ENCODE assay signal across 23 cellular contexts in genomic region chr3:170320471-170321121, GRCh38. TPM values are rescaled to one million over a fixed set of nuclear protein-coding genes. Genes with fewer than 3 reads are reported as not detected.
DNase-seq lines count a peak whose midpoint lies in the region; ATAC-seq and TF ChIP-seq lines count a peak whose summit lies in the region.
"Had no signal": no experiment of that assay in that cellular context is flagged by ENCODE, and none has a peak within 500 bp of the region (broad histone marks: within the 10 kb centered on the region; RNA-seq: fewer than 3 reads in every experiment).

No MANE protein-coding gene starts in this region.

- H2BK120ac ChIP-seq in mesendoderm (ENCODE audit: low read depth, low read length) = peak overlapping the region; percentile 98

- H4K5ac ChIP-seq in mesendoderm (ENCODE audit: low read length) = no peak overlapping the region

- H3K27ac Mint-ChIP-seq in dendritic cell treated with granulocyte-macrophage colony-stimulating factor and Interleukin-4, amounts not matched to agents 40 ng/mL and 50 ng/mL, for 4 days = peak overlapping the region; percentile 68
- H3K27ac Mint-ChIP-seq: activated CD8-positive, alpha-beta T cell treated with anti-CD3 and anti-CD28 coated beads, Interleukin-2, amount 10 ng/mL, durations not matched to agents 7 days and 5 days; CD8-positive, alpha-beta T cell; T-helper 1 cell treated with Interleukin-12 subunit alpha and Interleukin-12 subunit beta and Interleukin-4 antibody, amounts not matched to agents 30 μg/mL and 1 μg/mL, for 36 hours had no signal

- peak overlapping the region; percentile 96 for H2BK15ac ChIP-seq in mesendoderm (replicated peaks; ENCODE audit: low read depth)

- no peaks in the 10 kb centered on the region for H3K27me3 Mint-ChIP-seq in dendritic cell treated with granulocyte-macrophage colony-stimulating factor and Interleukin-4, amounts not matched to agents 40 ng/mL and 50 ng/mL, for 4 days

- H3K18ac ChIP-seq in mesendoderm (ENCODE audit: low read length) = peak overlapping the region; percentile 84

- no peaks in the 10 kb centered on the region for H3K9me3 Mint-ChIP-seq in dendritic cell treated with granulocyte-macrophage colony-stimulating factor and Interleukin-4, amounts not matched to agents 40 ng/mL and 50 ng/mL, for 4 days
- H3K9me3 Mint-ChIP-seq: CD8-positive, alpha-beta T cell; T-helper 1 cell treated with Interleukin-12 subunit alpha and Interleukin-12 subunit beta and Interleukin-4 antibody, amounts not matched to agents 30 μg/mL and 1 μg/mL, for 36 hours had no signal

- H3K36me3 Mint-ChIP-seq in dendritic cell treated with granulocyte-macrophage colony-stimulating factor and Interleukin-4, amounts not matched to agents 40 ng/mL and 50 ng/mL, for 4 days (ENCODE audit: low read depth) = no peaks in the 10 kb centered on the region
- H3K36me3 Mint-ChIP-seq: CD8-positive, alpha-beta T cell had no signal

- H3K4me1 ChIP-seq in cardiac muscle cell (ENCODE audit: low read depth) (peaks cover 25% of the 10 kb centered on the region), right atrium auricular region (no peaks in the 10 kb centered on the region), mesendoderm (ENCODE audit: control insufficient read depth, low read depth, low read length) (peaks cover 4% of the 10 kb centered on the region)
- H3K4me1 ChIP-seq: body of pancreas had no signal

- peak overlapping the region; percentile 70 for H3K4ac ChIP-seq in mesendoderm (ENCODE audit: low read depth, low read length)

- no peak overlapping the region for H3K9ac ChIP-seq in mesendoderm (ENCODE audit: low read length)
- H3K9ac ChIP-seq: GM23248 had no signal

- no peak overlapping the region for H3K23ac ChIP-seq in mesendoderm (ENCODE audit: low read length)

- ATAC-seq in HG03196 (IDR thresholded peaks at IDR 0.05; ENCODE audit: unreplicated experiment) (no peak), HG03280 (IDR thresholded peaks at IDR 0.05; ENCODE audit: unreplicated experiment) (no peak)
- ATAC-seq: activated CD8-positive, alpha-beta T cell treated with anti-CD3 and anti-CD28 coated beads, Interleukin-2, amount 10 ng/mL, durations not matched to agents 7 days and 5 days; body of pancreas; CD8-positive, alpha-beta T cell; stimulated activated naive CD8-positive, alpha-beta T cell treated with anti-CD3 and anti-CD28 coated beads, Interleukin-15, Interleukin-2, amounts not matched to agents 100 U/mL and 50 U/mL, for 24 hours had no signal

- no CpG with 5 or more reads among the region's 7 CpGs for WGBS in mesendoderm (ENCODE audit: extremely low coverage, insufficient coverage, low lambda C conversion rate)

- intact Hi-C loops in dendritic cell treated with granulocyte-macrophage colony-stimulating factor and Interleukin-4, amounts not matched to agents 40 ng/mL and 50 ng/mL, for 4 days (cut with micrococcal nuclease) = no loop called here

- no peak overlapping the region for H3K4me2 ChIP-seq in mesendoderm (ENCODE audit: low read length)

- no peak overlapping the region for H2AK5ac ChIP-seq in mesendoderm (ENCODE audit: low read length)

- H3K4me3 ChIP-seq in cardiac muscle cell (no peak overlapping the region), right atrium auricular region (no peak overlapping the region), mesendoderm (ENCODE audit: low read length) (no peak overlapping the region)
- H3K4me3 ChIP-seq: body of pancreas, GM23248, SK-N-MC had no signal

- H2BK5ac ChIP-seq in mesendoderm (ENCODE audit: low read length) = no peak overlapping the region

- H3K27me3 ChIP-seq in cardiac muscle cell = no peaks in the 10 kb centered on the region
- no peaks in the 10 kb centered on the region for H3K27me3 ChIP-seq in right atrium auricular region
- H3K27me3 ChIP-seq in mesendoderm (ENCODE audit: insufficient read depth, low read length, poor library complexity) = no peaks in the 10 kb centered on the region
- H3K27me3 ChIP-seq: body of pancreas had no signal

- H3K27ac ChIP-seq in cardiac muscle cell = peak overlapping the region; percentile 38
- H3K27ac ChIP-seq in right atrium auricular region = no peak overlapping the region
- H3K27ac ChIP-seq in mesendoderm (ENCODE audit: low read depth, low read length) = peak overlapping the region; percentile 42
- H3K27ac ChIP-seq: 22Rv1, body of pancreas, GM23248, RWPE1, SK-N-MC had no signal

- H3K9me3 ChIP-seq in cardiac muscle cell (ENCODE audit: low read depth) (no peaks in the 10 kb centered on the region), right atrium auricular region (no peaks in the 10 kb centered on the region)
- H3K9me3 ChIP-seq: body of pancreas had no signal

- no peak for DNase-seq in cardiac muscle cell (ENCODE audit: low read depth in 1 of 2, low spot score in 1 of 2)
- DNase-seq in right atrium auricular region (ENCODE audit: low spot score) = no peak
- DNase-seq in mesendoderm = peak; percentile 92
- no peak for DNase-seq in stimulated activated CD4-positive, alpha-beta T cell treated with anti-CD3 and anti-CD28 coated beads, Interleukin-4, amount 100 ng/mL, for 24 hours
- DNase-seq in stimulated activated CD4-positive, alpha-beta T cell treated with anti-CD3 and anti-CD28 coated beads, Interleukin-12 subunit alpha, Interleukin-12 subunit beta, amount 100 ng/mL, for 4 hours = no peak
- DNase-seq: activated CD8-positive, alpha-beta T cell treated with anti-CD3 and anti-CD28 coated beads, Interleukin-2, amount 10 ng/mL, durations not matched to agents 7 days and 5 days; activated effector memory CD4-positive, alpha-beta T cell treated with anti-CD3 and anti-CD28 coated beads, Interleukin-2, amount 50 U/mL, for 16 hours; body of pancreas; CD8-positive, alpha-beta T cell; GM23248; Kasumi-1; kidney glomerular epithelial cell; NCI-H1092 treated with DMSO at 0.1 percent for 48 hours; NCI-H1930; NCI-H526 treated with DMSO at 0.1 percent for 48 hours; stimulated activated naive CD8-positive, alpha-beta T cell treated with anti-CD3 and anti-CD28 coated beads, Interleukin-15, Interleukin-2, amounts not matched to agents 100 U/mL and 50 U/mL, for 24 hours had no signal

- no peak overlapping the region for H3K4me3 Mint-ChIP-seq in dendritic cell treated with granulocyte-macrophage colony-stimulating factor and Interleukin-4, amounts not matched to agents 40 ng/mL and 50 ng/mL, for 4 days
- H3K4me3 Mint-ChIP-seq: activated CD8-positive, alpha-beta T cell treated with anti-CD3 and anti-CD28 coated beads, Interleukin-2, amount 10 ng/mL, durations not matched to agents 7 days and 5 days; CD8-positive, alpha-beta T cell; T-helper 1 cell treated with Interleukin-12 subunit alpha and Interleukin-12 subunit beta and Interleukin-4 antibody, amounts not matched to agents 30 μg/mL and 1 μg/mL, for 36 hours had no signal

- H3K36me3 ChIP-seq in cardiac muscle cell (no peaks in the 10 kb centered on the region), right atrium auricular region (no peaks in the 10 kb centered on the region), mesendoderm (ENCODE audit: control insufficient read depth, insufficient read depth, low read length) (no peaks in the 10 kb centered on the region)

- H4K8ac ChIP-seq in mesendoderm (ENCODE audit: low read depth, low read length) = no peak overlapping the region

- no peak overlapping the region for H3K56ac ChIP-seq in mesendoderm (ENCODE audit: low read length)

- H3K79me1 ChIP-seq in mesendoderm (ENCODE audit: low read length) = no peaks in the 10 kb centered on the region

- peaks cover 9% of the 10 kb centered on the region for H3K4me1 Mint-ChIP-seq in dendritic cell treated with granulocyte-macrophage colony-stimulating factor and Interleukin-4, amounts not matched to agents 40 ng/mL and 50 ng/mL, for 4 days (ENCODE audit: low read depth)

- TF ChIP-seq CTCF in cardiac muscle cell (IDR thresholded peaks at IDR 0.05; ENCODE audit: low read depth, low read length) (no peak), right atrium auricular region (IDR thresholded peaks at IDR 0.05) (no peak)

- no peaks in the 10 kb centered on the region for H3K79me2 ChIP-seq in mesendoderm (ENCODE audit: control insufficient read depth, insufficient read depth, low read length)

RNA-seq across cellular contexts. Expression of gene SKIL, which starts 36.9 kb away (rescaled TPM):
- 27.9 and 42.8 TPM in 2 replicates for total RNA-seq in cardiac muscle cell
- 11.9 and 17.1 TPM in 2 replicates for polyA plus RNA-seq in cardiac muscle cell
- total RNA-seq in right atrium auricular region = 10 to 100 TPM; 20.4 to 32.9 TPM
- 68.6 TPM for polyA plus RNA-seq in mesendoderm (2013, experiment 1 of 2)
- 69.3 TPM for polyA plus RNA-seq in mesendoderm (2013, experiment 2 of 2)

Comparison
In these comparisons a context has a peak if more than half of its experiments do, and no peak if none do; other contexts are left out.
1. H3K27ac ChIP-seq: peak in cardiac muscle cell (single experiment) and mesendoderm (single experiment); none in right atrium auricular region (0 of 2).